ENCODE assay signal across 8 cellular contexts in the genomic region with DNA sequence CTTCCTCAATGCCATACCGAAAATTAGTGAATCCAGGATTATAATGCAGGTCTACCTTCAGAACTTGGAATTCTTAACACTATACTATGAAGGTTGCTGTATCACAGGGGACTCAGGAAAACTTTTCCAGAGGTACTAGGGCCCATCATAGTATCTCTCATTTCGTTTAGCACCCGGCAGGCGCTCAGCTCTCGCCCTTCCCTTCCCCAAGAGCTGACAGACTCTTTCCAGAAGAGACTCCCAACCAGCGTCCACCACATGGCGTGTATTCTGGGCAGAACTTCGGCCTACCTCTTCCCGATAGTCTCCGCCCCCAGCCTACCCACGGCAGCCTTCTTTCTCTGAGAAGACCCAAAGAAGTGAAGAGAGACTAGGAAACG. TPM values are rescaled to one million over a fixed set of nuclear protein-coding genes. Genes with fewer than 3 reads are reported as not detected.
DNase-seq lines count a peak whose midpoint lies in the region.

No MANE protein-coding gene starts in this region.

- H3K4me3 Mint-ChIP-seq in T-helper 2 cell treated with Interferon-gamma antibody and Interleukin-4, amounts not matched to agents 5 μg/mL and 100 μg/mL, for 36 hours = peak overlapping the region; percentile 99

- H3K36me3 Mint-ChIP-seq in T-helper 2 cell treated with Interferon-gamma antibody and Interleukin-4, amounts not matched to agents 5 μg/mL and 100 μg/mL, for 36 hours (ENCODE audit: low read depth) = peaks cover 21% of the 10 kb centered on the region

- no peaks in the 10 kb centered on the region for H3K9me3 ChIP-seq in KOPT-K1 (ENCODE audit: insufficient read depth, low read length, poor library complexity, severe bottlenecking)
- no peaks in the 10 kb centered on the region for H3K9me3 ChIP-seq in ectodermal cell (ENCODE audit: control insufficient read depth, low read length)
- H3K9me3 ChIP-seq in muscle layer of duodenum (ENCODE audit: control insufficient read depth in 1 of 2, low read length in 2 of 2) = no peaks in the 10 kb centered on the region

- no peaks in the 10 kb centered on the region for H3K27me3 ChIP-seq in ectodermal cell (ENCODE audit: control insufficient read depth, insufficient read depth, low read length, poor library complexity, severe bottlenecking)
- no peaks in the 10 kb centered on the region for H3K27me3 ChIP-seq in muscle layer of duodenum (ENCODE audit: low read depth, low read length)

- DNase-seq in T-helper 2 cell treated with Interferon-gamma antibody and Interleukin-4, amounts not matched to agents 5 μg/mL and 100 μg/mL, for 36 hours (ENCODE audit: low spot score) = no peak
- DNase-seq in T-helper 2 cell (no peak), NCI-H1436 (lab: John Stamatoyannopoulos, UW) (no peak), LoVo (ENCODE audit: low spot score) (no peak), NCI-H1417 (lab: John Stamatoyannopoulos, UW) (no peak)

- WGBS in ectodermal cell, 2 experiments = 0% methylated on average over 12 of the region's 12 CpGs

- peaks cover 30% of the 10 kb centered on the region for H3K4me1 Mint-ChIP-seq in T-helper 2 cell treated with Interferon-gamma antibody and Interleukin-4, amounts not matched to agents 5 μg/mL and 100 μg/mL, for 36 hours (ENCODE audit: low read depth)

- H3K4me1 ChIP-seq in ectodermal cell (ENCODE audit: control insufficient read depth, insufficient read depth, low read length) (peaks cover 4% of the 10 kb centered on the region), muscle layer of duodenum (ENCODE audit: control insufficient read depth in 1 of 2, insufficient read depth in 2 of 2, low read length in 2 of 2) (peaks cover 9 to 22% of the 10 kb centered on the region in 2 donors)

- peak overlapping the region; percentile 99 for H3K27ac Mint-ChIP-seq in T-helper 2 cell treated with Interferon-gamma antibody and Interleukin-4, amounts not matched to agents 5 μg/mL and 100 μg/mL, for 36 hours

- H3K9me3 Mint-ChIP-seq in T-helper 2 cell treated with Interferon-gamma antibody and Interleukin-4, amounts not matched to agents 5 μg/mL and 100 μg/mL, for 36 hours = no peaks in the 10 kb centered on the region

- H3K4me3 ChIP-seq in ectodermal cell (ENCODE audit: insufficient read depth, low read depth, low read length) (peak overlapping the region; percentile 72), muscle layer of duodenum (ENCODE audit: low read depth in 1 of 2, low read length in 2 of 2) (peak overlapping the region; percentile 80 to 81)

- peak overlapping the region; percentile 95 for H3K27ac ChIP-seq in KOPT-K1 (ENCODE audit: low read depth, low read length, poor library complexity, severe bottlenecking)
- H3K27ac ChIP-seq in ectodermal cell (ENCODE audit: insufficient read depth, low read depth, low read length, poor library complexity, severe bottlenecking) = no peak overlapping the region
- H3K27ac ChIP-seq in muscle layer of duodenum (ENCODE audit: low read length) = peak overlapping the region; percentile 99

- H3K36me3 ChIP-seq in KOPT-K1 (ENCODE audit: insufficient read depth, low read length) (peaks cover 31% of the 10 kb centered on the region), ectodermal cell (ENCODE audit: control insufficient read depth, insufficient read depth, low read length) (peaks cover 16% of the 10 kb centered on the region), muscle layer of duodenum (ENCODE audit: control insufficient read depth in 1 of 2, insufficient read depth in 2 of 2, low read length in 2 of 2) (peaks cover 10 to 20% of the 10 kb centered on the region in 2 donors)

- no peaks in the 10 kb centered on the region for H3K27me3 Mint-ChIP-seq in T-helper 2 cell treated with Interferon-gamma antibody and Interleukin-4, amounts not matched to agents 5 μg/mL and 100 μg/mL, for 36 hours (ENCODE audit: low read depth)

RNA-seq across cellular contexts. Expression of a gene that starts 0.3 kb away (rescaled TPM):
- polyA plus RNA-seq in ectodermal cell (2013, experiment 1 of 4) = 30.9 TPM
- 31.1 TPM for polyA plus RNA-seq in ectodermal cell (2013, experiment 2 of 4)
- 22.4 TPM for polyA plus RNA-seq in ectodermal cell (2013, experiment 3 of 4)
- polyA plus RNA-seq in ectodermal cell (2013, experiment 4 of 4) = 25.5 TPM

RNA-seq across cellular contexts. Expression of a gene that starts 0.9 kb away (rescaled TPM):
- 12.1 TPM for polyA plus RNA-seq in ectodermal cell (2013, experiment 1 of 4)
- polyA plus RNA-seq in ectodermal cell (2013, experiment 2 of 4) = 11.6 TPM
- 8.1 TPM for polyA plus RNA-seq in ectodermal cell (2013, experiment 3 of 4)
- 9.8 TPM for polyA plus RNA-seq in ectodermal cell (2013, experiment 4 of 4)

RNA-seq across cellular contexts. Expression of a gene that starts 31.4 kb away (rescaled TPM):
- 129 TPM for polyA plus RNA-seq in ectodermal cell (2013, experiment 1 of 4)
- 148 TPM for polyA plus RNA-seq in ectodermal cell (2013, experiment 2 of 4)
- polyA plus RNA-seq in ectodermal cell (2013, experiment 3 of 4) = 113 TPM
- polyA plus RNA-seq in ectodermal cell (2013, experiment 4 of 4) = 114 TPM
